Comparison of ENCODE assay signal across 19 cellular contexts in genomic region chr7:44076101-44076895, GRCh38. TPM values are rescaled to one million over a fixed set of nuclear protein-coding genes. Genes with fewer than 3 reads are reported as not detected.
DNase-seq lines count a peak whose midpoint lies in the region; ATAC-seq and TF ChIP-seq lines count a peak whose summit lies in the region.
"Had no signal": no experiment of that assay in that cellular context is flagged by ENCODE, and none has a peak within 500 bp of the region (broad histone marks: within the 10 kb centered on the region; RNA-seq: fewer than 3 reads in every experiment).

No MANE protein-coding gene starts in this region.

- TF ChIP-seq EP300 in stomach (IDR thresholded peaks at IDR 0.05) = no peak

- H3K27me3 ChIP-seq in esophagus (ENCODE audit: control insufficient read depth in 1 of 2, insufficient read depth in 2 of 2, low read length in 2 of 2) (no peaks in the 10 kb centered on the region), stomach (no peaks in the 10 kb centered on the region)
- H3K27me3 ChIP-seq: cardiac muscle cell, suprapubic skin, vagina had no signal

- 94 to 96% methylated on average over 20 of the region's 20 CpGs for whole genome bisulfite sequencing in esophagus, 2 donors
- WGBS in stomach, 5 donors = 89 to 95% (median 91%) methylated on average over 13 to 20 of the region's 20 CpGs

- ATAC-seq in Right ventricle myocardium inferior (no peak), HG03159 (IDR thresholded peaks at IDR 0.05; ENCODE audit: unreplicated experiment) (no peak)
- ATAC-seq: lower lobe of right lung, WTC11 had no signal

- no peak for TF ChIP-seq CTCF in stomach (IDR thresholded peaks at IDR 0.05)

- H3K4me1 ChIP-seq in esophagus (ENCODE audit: control insufficient read depth in 2 of 2, insufficient read depth in 2 of 2, low read length in 1 of 2) (peaks cover 11 to 36% of the 10 kb centered on the region in 2 donors), stomach (peaks cover 36 to 95% (median 75%) of the 10 kb centered on the region in 4 donors)
- H3K4me1 ChIP-seq: parathyroid adenoma had no signal

- H3K4me3 ChIP-seq in esophagus (ENCODE audit: low read depth in 1 of 2, low read length in 2 of 2) = no peak overlapping the region
- no peak overlapping the region for H3K4me3 ChIP-seq in stomach
- H3K4me3 ChIP-seq: cardiac muscle cell, HAP-1, lower lobe of right lung, suprapubic skin, vagina had no signal

- H3K36me3 ChIP-seq in esophagus (ENCODE audit: control insufficient read depth in 2 of 2, insufficient read depth in 2 of 2, low read length in 1 of 2) = peaks cover 4 to 52% of the 10 kb centered on the region in 2 donors
- peaks cover 59 to 84% (median 82%) of the 10 kb centered on the region in 4 donors for H3K36me3 ChIP-seq in stomach

- intact Hi-C loops in Right ventricle myocardium inferior (cut with DNase I) = no loop called here
- intact Hi-C loops in cardiac septum (cut with DNase I) = loop anchor here (2.0 kb wide), 1 partner anchor 47 kb away; the partner anchor contains the start of gene POLD2
- intact Hi-C loops in stomach (cut with DNase I; ENCODE audit: low total_unique reads) = loop anchor here (10.0 kb wide), 2 partner anchors 49 to 119 kb away; partner anchors contain the start of gene POLD2

- DNase-seq in Right ventricle myocardium inferior (ENCODE audit: missing footprints) (peak; percentile 66), cardiac septum (ENCODE audit: low spot score) (no peak), mucosa of gallbladder (ENCODE audit: low spot score) (peak; percentile 85), stomach (peak; percentile 84), NCI-H748 treated with DMSO at 0.1 percent for 48 hours (lab: John Stamatoyannopoulos, UW) (no peak), kidney glomerular epithelial cell (lab: John Stamatoyannopoulos, UW) (no peak)
- DNase-seq: activated CD8-positive, alpha-beta memory T cell treated with anti-CD3 and anti-CD28 coated beads for 24 hours; lower lobe of right lung; MM.1S; NCI-H146 had no signal

- TF ChIP-seq POLR2A in stomach (IDR thresholded peaks at IDR 0.05) = no peak

- H3K27ac ChIP-seq in esophagus (ENCODE audit: low read depth in 2 of 2, low read length in 1 of 2) (peak overlapping the region; percentile 60 to 73), stomach (peak overlapping the region; percentile 5 to 87 (median 40))
- H3K27ac ChIP-seq: cardiac muscle cell, lower lobe of right lung, parathyroid adenoma, vagina had no signal

- no peaks in the 10 kb centered on the region for H3K9me3 ChIP-seq in esophagus (ENCODE audit: control insufficient read depth in 2 of 2, insufficient read depth in 1 of 2, low read depth in 1 of 2, low read length in 1 of 2)
- H3K9me3 ChIP-seq in stomach = no peaks in the 10 kb centered on the region
- H3K9me3 ChIP-seq: HAP-1, lower lobe of right lung, suprapubic skin, vagina had no signal

RNA-seq across cellular contexts. Expression of gene POLM, which starts 6.0 kb away (rescaled TPM):
- total RNA-seq in Right ventricle myocardium inferior = 16.1 TPM
- 13.9 TPM for total RNA-seq in cardiac septum
- 10 to 100 TPM; 11.4 to 26.3 TPM for polyA plus RNA-seq in esophagus
- 44.1 TPM for total RNA-seq in mucosa of gallbladder
- total RNA-seq in stomach = 10 to 100 TPM in 4 of 5 donors, 1 to 10 TPM in 1; 4.7 to 94.2 (median 17.8) TPM
- polyA plus RNA-seq in stomach = 10 to 100 TPM; 10.2 to 18.6 (median 10.6) TPM

RNA-seq across cellular contexts. Expression of gene PGAM2, which starts 10.9 kb away (rescaled TPM):
- 1,123 TPM for total RNA-seq in Right ventricle myocardium inferior
- 322 TPM for total RNA-seq in cardiac septum
- polyA plus RNA-seq in esophagus = 1 to 10 TPM; 2.1 to 3.8 TPM
- 12.9 TPM for total RNA-seq in mucosa of gallbladder
- under 1 TPM in 1 of 5 donors, not detected in 4; 0.92 TPM for total RNA-seq in stomach
- polyA plus RNA-seq in stomach = 1 to 10 TPM; 3.1 to 5.8 (median 4.2) TPM
- total RNA-seq: SK-MEL-5, vagina had no signal

RNA-seq across cellular contexts. Expression of gene AEBP1, which starts 27.8 kb away (rescaled TPM):
- total RNA-seq in Right ventricle myocardium inferior (13.6 TPM), cardiac septum (93.1 TPM), mucosa of gallbladder (107 TPM), stomach (100 to 1,000 TPM in 1 of 5 donors, 10 to 100 TPM in 4; 37.3 to 179 (median 58.8) TPM)
- polyA plus RNA-seq in esophagus (10 to 100 TPM in 1 of 2 donors, 1 to 10 TPM in 1; 8.8 to 19.9 TPM), stomach (10 to 100 TPM; 14.6 to 36.7 (median 17.7) TPM)
- total RNA-seq: SK-MEL-5 had no signal

RNA-seq across cellular contexts. Expression of gene DBNL, which starts 31.8 kb away (rescaled TPM):
- total RNA-seq in Right ventricle myocardium inferior (36.0 TPM), cardiac septum (48.9 TPM), mucosa of gallbladder (147 TPM), stomach (100 to 1,000 TPM in 2 of 5 donors, 10 to 100 TPM in 3; 27.4 to 154 (median 77.8) TPM)
- polyA plus RNA-seq in esophagus (100 to 1,000 TPM; 157 to 215 TPM), stomach (10 to 100 TPM; 75.9 to 98.7 (median 78.1) TPM)

RNA-seq across cellular contexts. Expression of gene POLD2, which starts 47.0 kb away (rescaled TPM):
- total RNA-seq in Right ventricle myocardium inferior (87.3 TPM), cardiac septum (88.1 TPM), mucosa of gallbladder (81.6 TPM), stomach (10 to 100 TPM; 19.8 to 91.2 (median 34.3) TPM)
- polyA plus RNA-seq in esophagus (10 to 100 TPM; 60.1 to 94.9 TPM), stomach (10 to 100 TPM; 77.2 to 85.4 (median 79.6) TPM)

Comparison
In these comparisons a context has a peak if more than half of its experiments do, and no peak if none do; other contexts are left out.
1. DNase-seq: peak in Right ventricle myocardium inferior (single experiment), mucosa of gallbladder (single experiment) and stomach (single experiment); none in cardiac septum (single experiment), NCI-H748 treated with DMSO at 0.1 percent for 48 hours (single experiment) and kidney glomerular epithelial cell (single experiment).
2. RNA of gene PGAM2, which starts 10.9 kb away (total RNA-seq): 1,123 TPM in Right ventricle myocardium inferior (single experiment) and 322 TPM in cardiac septum (single experiment); 12.9 TPM in mucosa of gallbladder (single experiment) and 0.92 TPM in stomach; every median in the first group is over 10 times any median in the second.